20 cellular contexts compared by ENCODE assay signal in genomic region chr20:23653400-23653938, GRCh38. TPM values are rescaled to one million over a fixed set of nuclear protein-coding genes. Genes with fewer than 3 reads are reported as not detected.
DNase-seq lines count a peak whose midpoint lies in the region; ATAC-seq and TF ChIP-seq lines count a peak whose summit lies in the region.
"Had no signal": no experiment of that assay in that cellular context is flagged by ENCODE, and none has a peak within 500 bp of the region (broad histone marks: within the 10 kb centered on the region; RNA-seq: fewer than 3 reads in every experiment).

No MANE protein-coding gene starts in this region.

- WGBS in heart right ventricle, 2 donors: 86 to 94% methylated on average over 3 of the region's 3 CpGs
- 76 to 80% methylated on average over 3 of the region's 3 CpGs for WGBS in tibial nerve, 2 donors

- intact Hi-C loops in heart right ventricle (cut with DNase I) (no loop called here), Right ventricle myocardium superior (cut with DNase I) (no loop called here)

- ATAC-seq in heart right ventricle (no peak), Right ventricle myocardium superior (ENCODE audit: poor library complexity) (no peak), left lobe of liver (no peak)

- H3K36me3 ChIP-seq in heart right ventricle (no peaks in the 10 kb centered on the region), tibial nerve (no peaks in the 10 kb centered on the region)
- H3K36me3 ChIP-seq: Peyer's patch had no signal

- TF ChIP-seq POLR2A in tibial nerve (IDR thresholded peaks at IDR 0.05) (no peak), erythroblast (IDR thresholded peaks at IDR 0.05; ENCODE audit: low read length) (no peak)

- no peak overlapping the region for H3K4me3 ChIP-seq in heart right ventricle
- H3K4me3 ChIP-seq in tibial nerve: no peak overlapping the region
- H3K4me3 ChIP-seq: Peyer's patch had no signal

- DNase-seq in heart right ventricle: no peak
- DNase-seq in Right ventricle myocardium superior: no peak
- DNase-seq in caudate nucleus (lab: John Stamatoyannopoulos, UW): no peak
- peak; percentile 23 for DNase-seq in left lobe of liver (ENCODE audit: low spot score)
- DNase-seq in tibial nerve (ENCODE audit: low spot score in 2 of 2): no peak
- DNase-seq in GOT3 (lab: John Stamatoyannopoulos, UW): no peak
- no peak for DNase-seq in DMS 273 treated with DMSO at 0.1 percent for 48 hours (lab: John Stamatoyannopoulos, UW)
- no peak for DNase-seq in erythroblast (lab: John Stamatoyannopoulos, UW)
- DNase-seq: CD4-positive, alpha-beta memory T cell; EL; H7; MV-4-11; NCI-H1436; NCI-H2081; NCI-H510A treated with DMSO at 0.1 percent for 48 hours; Peyer's patch; SHP77 treated with DMSO at 0.1 percent for 48 hours had no signal

- H3K9me3 ChIP-seq in heart right ventricle: no peaks in the 10 kb centered on the region
- no peaks in the 10 kb centered on the region for H3K9me3 ChIP-seq in tibial nerve
- H3K9me3 ChIP-seq: Peyer's patch had no signal

- H3K27me3 ChIP-seq in heart right ventricle: peaks cover 0 to 3% (median 0%) of the 10 kb centered on the region in 7 donors
- no peaks in the 10 kb centered on the region for H3K27me3 ChIP-seq in tibial nerve
- H3K27me3 ChIP-seq: Peyer's patch had no signal

- no peak for TF ChIP-seq EP300 in tibial nerve (IDR thresholded peaks at IDR 0.05)

- H3K4me1 ChIP-seq in heart right ventricle: peaks cover 4 to 42% (median 31%) of the 10 kb centered on the region in 9 donors
- H3K4me1 ChIP-seq in tibial nerve: peaks cover 7 to 48% (median 39%) of the 10 kb centered on the region in 4 donors

- H3K27ac ChIP-seq in heart right ventricle: peak overlapping the region in 7 of 10 donors; percentile 6 to 84 (median 39)
- H3K27ac ChIP-seq in caudate nucleus (ENCODE audit: low read depth, low read length): peak overlapping the region; percentile 83
- peak overlapping the region; percentile 51 to 91 (median 75) for H3K27ac ChIP-seq in tibial nerve
- H3K27ac ChIP-seq: Peyer's patch had no signal

- TF ChIP-seq CTCF in heart right ventricle (IDR thresholded peaks at IDR 0.05): no peak
- TF ChIP-seq CTCF in tibial nerve (IDR thresholded peaks at IDR 0.05): no peak

RNA-seq across cellular contexts. Expression of gene CST3, which starts 15.7 kb away (rescaled TPM):
- total RNA-seq in heart right ventricle: 1,000 to 10,000 TPM in 1 of 10 donors, 100 to 1,000 TPM in 9; 395 to 1,066 (median 576) TPM
- polyA plus RNA-seq in heart right ventricle: 100 to 1,000 TPM; 633 to 805 TPM
- total RNA-seq in Right ventricle myocardium superior: 971 TPM
- total RNA-seq in left lobe of liver: 1,478 TPM
- 1,000 to 10,000 TPM in 3 of 4 donors, 100 to 1,000 TPM in 1; 870 to 2,325 (median 1,540) TPM for total RNA-seq in tibial nerve

RNA-seq across cellular contexts. Expression of gene CST4, which starts 35.4 kb away (rescaled TPM):
- not detected for total RNA-seq in heart right ventricle
- not detected for polyA plus RNA-seq in heart right ventricle
- total RNA-seq in Right ventricle myocardium superior: not detected
- total RNA-seq in left lobe of liver: not detected
- total RNA-seq in tibial nerve: not detected
- total RNA-seq: CD4-positive, alpha-beta memory T cell; H7; LHCN-M2; Peyer's patch had no signal
- polyA plus RNA-seq: CD4-positive, alpha-beta memory T cell; IgD-negative memory B cell had no signal

RNA-seq across cellular contexts. Expression of gene CST9, which starts 47.8 kb away (rescaled TPM):
- not detected for total RNA-seq in heart right ventricle
- not detected for polyA plus RNA-seq in heart right ventricle
- total RNA-seq in Right ventricle myocardium superior: not detected
- total RNA-seq in left lobe of liver: not detected
- total RNA-seq in tibial nerve: under 1 TPM in 1 of 4 donors, not detected in 3; 0.44 TPM
- total RNA-seq: CD4-positive, alpha-beta memory T cell; H7; HT-29; LHCN-M2; Peyer's patch had no signal
- polyA plus RNA-seq: CD4-positive, alpha-beta memory T cell; IgD-negative memory B cell had no signal
